17 cellular contexts compared by ENCODE assay signal in the genomic region with DNA sequence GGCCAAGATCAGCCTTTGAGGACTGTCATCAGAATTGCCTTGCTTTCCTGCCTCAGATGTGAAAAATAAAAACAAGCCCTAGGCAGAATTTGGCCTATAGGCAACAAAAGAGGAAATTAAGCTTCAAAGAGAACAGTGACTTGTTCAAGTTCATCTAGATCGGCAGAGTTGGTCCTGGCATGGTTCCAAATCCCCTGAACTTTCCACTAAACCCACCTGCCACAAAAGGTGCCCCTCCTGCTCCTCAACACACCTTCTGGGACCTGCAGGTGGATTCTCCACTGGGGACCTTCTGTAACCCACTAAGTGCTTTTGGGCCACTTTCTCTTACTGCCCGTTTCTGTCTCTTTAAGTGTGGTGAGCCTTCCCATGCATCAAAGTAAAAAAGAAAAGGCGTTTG. TPM values are rescaled to one million over a fixed set of nuclear protein-coding genes. Genes with fewer than 3 reads are reported as not detected.
"Had no signal": no experiment of that assay in that cellular context is flagged by ENCODE, and none has a peak within 500 bp of the region (broad histone marks: within the 10 kb centered on the region; RNA-seq: fewer than 3 reads in every experiment).

No MANE protein-coding gene starts in this region.

- H3K27ac ChIP-seq: epithelial cell of prostate, esophagus muscularis mucosa, gastrocnemius medialis, heart right ventricle, ovary had no signal

- H3K4me1 ChIP-seq: gastrocnemius medialis, heart right ventricle had no signal

- H3K36me3 ChIP-seq: esophagus muscularis mucosa, gastrocnemius medialis, heart right ventricle, ovary had no signal

- ATAC-seq: effector memory CD8-positive, alpha-beta T cell; gastrocnemius medialis; heart right ventricle; left lobe of liver; mucosa of descending colon; naive thymus-derived CD8-positive, alpha-beta T cell; right cardiac atrium had no signal

- H3K9me3 ChIP-seq: esophagus muscularis mucosa, gastrocnemius medialis, heart right ventricle, mucosa of descending colon, ovary had no signal

- DNase-seq: cortex of kidney; effector memory CD8-positive, alpha-beta T cell; gastrocnemius medialis; heart right ventricle; islet precursor cell; mucosa of descending colon; naive thymus-derived CD8-positive, alpha-beta T cell; ovary; right cardiac atrium; small intestine; stimulated activated CD4-positive, alpha-beta T cell treated with anti-CD3 and anti-CD28 coated beads, Interleukin-12 subunit alpha, Interleukin-12 subunit beta, amount 100 ng/mL, for 4 hours; stimulated activated naive CD4-positive, alpha-beta T cell; trophoblast cell had no signal

- H3K27me3 ChIP-seq: ovary had no signal

- H3K4me3 ChIP-seq: esophagus muscularis mucosa, gastrocnemius medialis, heart right ventricle, mucosa of descending colon, ovary had no signal

RNA-seq across cellular contexts. Expression of a gene that starts 42.5 kb away (rescaled TPM):
- total RNA-seq: naive thymus-derived CD8-positive, alpha-beta T cell had no signal
- polyA plus RNA-seq: mammary epithelial cell had no signal
